In genomic region chr7:39733881-39734571, GRCh38 we compare ENCODE assay signal across 8 cellular contexts.
DNase-seq lines count a peak whose midpoint lies in the region; ATAC-seq and TF ChIP-seq lines count a peak whose summit lies in the region.

No MANE protein-coding gene starts in this region.

- no peak for ATAC-seq in GM21360 (IDR thresholded peaks at IDR 0.05; ENCODE audit: unreplicated experiment)
- ATAC-seq in GM18519 (IDR thresholded peaks at IDR 0.05; ENCODE audit: low FRiP score, unreplicated experiment), result no peak

- WGBS in hepatocyte (ENCODE audit: low lambda C conversion rate, missing lambda C conversion rate), result 10% methylated on average over 8 of the region's 8 CpGs

- H3K4me3 ChIP-seq in hepatocyte, result peak overlapping the region; percentile 12
- peak overlapping the region; percentile 82 for H3K4me3 ChIP-seq in skeletal muscle satellite cell (ENCODE audit: low read length)

- no peaks in the 10 kb centered on the region for H3K27me3 ChIP-seq in hepatocyte
- no peaks in the 10 kb centered on the region for H3K27me3 ChIP-seq in skeletal muscle satellite cell (ENCODE audit: control insufficient read depth, insufficient read depth, low read length)

- no peak for TF ChIP-seq CTCF in hepatocyte (IDR thresholded peaks at IDR 0.05; ENCODE audit: poor library complexity)

- peak; percentile 53 for DNase-seq in NCI-H510A treated with DMSO at 0.1 percent for 48 hours (lab: John Stamatoyannopoulos, UW)
- no peak for DNase-seq in NCI-H510A (lab: John Stamatoyannopoulos, UW)
- DNase-seq in activated naive CD4-positive, alpha-beta T cell treated with anti-CD3 and anti-CD28 coated beads, Interleukin-2, amount 50 U/mL, for 16 hours, result peak; percentile 16
- DNase-seq in hepatocyte (ENCODE audit: low spot score), result peak; percentile 64

- H3K27me3 Mint-ChIP-seq in IgD-negative memory B cell, result no peaks in the 10 kb centered on the region

- no peaks in the 10 kb centered on the region for H3K9me3 ChIP-seq in hepatocyte (ENCODE audit: low read depth)
- H3K9me3 ChIP-seq in skeletal muscle satellite cell (replicated peaks; ENCODE audit: low read length), result no peaks in the 10 kb centered on the region

- H3K4me1 ChIP-seq in hepatocyte (ENCODE audit: insufficient read depth), result peaks cover 13% of the 10 kb centered on the region
- peaks cover 19% of the 10 kb centered on the region for H3K4me1 ChIP-seq in skeletal muscle satellite cell (ENCODE audit: control insufficient read depth, insufficient read depth, low read length)

- H3K9me3 Mint-ChIP-seq in IgD-negative memory B cell, result no peaks in the 10 kb centered on the region

- H3K36me3 Mint-ChIP-seq in IgD-negative memory B cell, result no peaks in the 10 kb centered on the region

- H3K27ac ChIP-seq in hepatocyte, result peak overlapping the region; percentile 89

- H3K4me1 Mint-ChIP-seq in IgD-negative memory B cell, result peaks cover 35 to 39% (median 38%) of the 10 kb centered on the region in 3 donors

- H3K36me3 ChIP-seq in hepatocyte (replicated peaks; ENCODE audit: insufficient read depth, low read depth) (no peaks in the 10 kb centered on the region), skeletal muscle satellite cell (ENCODE audit: insufficient read depth, low read length) (no peaks in the 10 kb centered on the region)

- H3K4me2 ChIP-seq in hepatocyte (peak overlapping the region; percentile 78), skeletal muscle satellite cell (ENCODE audit: low read length) (peak overlapping the region; percentile 92)

- no peaks in the 10 kb centered on the region for H3K9me2 ChIP-seq in hepatocyte (replicated peaks; ENCODE audit: insufficient read depth)

- peak overlapping the region; percentile 75 for H2AFZ ChIP-seq in hepatocyte

- peak overlapping the region; percentile 88 for H3K9ac ChIP-seq in skeletal muscle satellite cell (ENCODE audit: low read depth, low read length)

- H4K20me1 ChIP-seq in hepatocyte (ENCODE audit: insufficient read depth, poor library complexity, severe bottlenecking), result no peaks in the 10 kb centered on the region

- H3K4me3 Mint-ChIP-seq in IgD-negative memory B cell, result peak overlapping the region; percentile 87 to 97 (median 95)

- peaks cover 18% of the 10 kb centered on the region for H3K79me2 ChIP-seq in hepatocyte

- peak overlapping the region; percentile 96 to 98 (median 96) for H3K27ac Mint-ChIP-seq in IgD-negative memory B cell
